In genomic region chr3:49680493-49681231, GRCh38 we compare ENCODE assay signal across 1 cellular context.
TF ChIP-seq lines count a peak whose summit lies in the region.

No MANE protein-coding gene starts in this region.

TF ChIP-seq in H1, 55 proteins besides CTCF, POLR2A, EP300 and RAD21:
- no peak for TF ChIP-seq EZH2 (IDR thresholded peaks at IDR 0.05; ENCODE audit: low read depth, low read length, severe bottlenecking)
- no peak for TF ChIP-seq BRCA1 (IDR thresholded peaks at IDR 0.05; ENCODE audit: low read depth, low read length)
- no peak for TF ChIP-seq POU5F1 (IDR thresholded peaks at IDR 0.05; ENCODE audit: low read depth, low read length)
